In the genomic region with DNA sequence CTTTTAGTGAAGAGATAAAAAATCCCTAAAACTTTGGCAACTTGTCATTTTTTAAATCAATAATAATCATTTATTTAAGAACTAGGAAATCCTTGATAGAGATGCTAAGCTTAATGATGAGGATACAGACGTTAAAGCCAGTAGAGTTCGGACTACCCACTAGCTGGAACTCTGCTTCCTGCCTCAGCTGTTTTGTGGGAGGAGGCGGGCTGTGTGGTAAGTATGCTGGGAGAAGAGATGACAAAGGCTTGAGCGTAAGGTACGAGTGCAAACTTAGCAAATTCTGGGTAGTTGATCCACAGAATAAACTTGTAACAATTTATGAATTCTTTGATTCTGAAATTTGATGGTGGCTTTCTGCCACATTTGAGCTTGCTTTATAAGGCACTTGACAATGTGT, we compare ENCODE assay signal across 1 cellular context.
TF ChIP-seq lines count a peak whose summit lies in the region.

No MANE protein-coding gene starts in this region.

TF ChIP-seq in GM23338, 12 proteins besides CTCF, POLR2A, EP300 and RAD21 (continued from another document):
- TF ChIP-seq, protein P1, sequence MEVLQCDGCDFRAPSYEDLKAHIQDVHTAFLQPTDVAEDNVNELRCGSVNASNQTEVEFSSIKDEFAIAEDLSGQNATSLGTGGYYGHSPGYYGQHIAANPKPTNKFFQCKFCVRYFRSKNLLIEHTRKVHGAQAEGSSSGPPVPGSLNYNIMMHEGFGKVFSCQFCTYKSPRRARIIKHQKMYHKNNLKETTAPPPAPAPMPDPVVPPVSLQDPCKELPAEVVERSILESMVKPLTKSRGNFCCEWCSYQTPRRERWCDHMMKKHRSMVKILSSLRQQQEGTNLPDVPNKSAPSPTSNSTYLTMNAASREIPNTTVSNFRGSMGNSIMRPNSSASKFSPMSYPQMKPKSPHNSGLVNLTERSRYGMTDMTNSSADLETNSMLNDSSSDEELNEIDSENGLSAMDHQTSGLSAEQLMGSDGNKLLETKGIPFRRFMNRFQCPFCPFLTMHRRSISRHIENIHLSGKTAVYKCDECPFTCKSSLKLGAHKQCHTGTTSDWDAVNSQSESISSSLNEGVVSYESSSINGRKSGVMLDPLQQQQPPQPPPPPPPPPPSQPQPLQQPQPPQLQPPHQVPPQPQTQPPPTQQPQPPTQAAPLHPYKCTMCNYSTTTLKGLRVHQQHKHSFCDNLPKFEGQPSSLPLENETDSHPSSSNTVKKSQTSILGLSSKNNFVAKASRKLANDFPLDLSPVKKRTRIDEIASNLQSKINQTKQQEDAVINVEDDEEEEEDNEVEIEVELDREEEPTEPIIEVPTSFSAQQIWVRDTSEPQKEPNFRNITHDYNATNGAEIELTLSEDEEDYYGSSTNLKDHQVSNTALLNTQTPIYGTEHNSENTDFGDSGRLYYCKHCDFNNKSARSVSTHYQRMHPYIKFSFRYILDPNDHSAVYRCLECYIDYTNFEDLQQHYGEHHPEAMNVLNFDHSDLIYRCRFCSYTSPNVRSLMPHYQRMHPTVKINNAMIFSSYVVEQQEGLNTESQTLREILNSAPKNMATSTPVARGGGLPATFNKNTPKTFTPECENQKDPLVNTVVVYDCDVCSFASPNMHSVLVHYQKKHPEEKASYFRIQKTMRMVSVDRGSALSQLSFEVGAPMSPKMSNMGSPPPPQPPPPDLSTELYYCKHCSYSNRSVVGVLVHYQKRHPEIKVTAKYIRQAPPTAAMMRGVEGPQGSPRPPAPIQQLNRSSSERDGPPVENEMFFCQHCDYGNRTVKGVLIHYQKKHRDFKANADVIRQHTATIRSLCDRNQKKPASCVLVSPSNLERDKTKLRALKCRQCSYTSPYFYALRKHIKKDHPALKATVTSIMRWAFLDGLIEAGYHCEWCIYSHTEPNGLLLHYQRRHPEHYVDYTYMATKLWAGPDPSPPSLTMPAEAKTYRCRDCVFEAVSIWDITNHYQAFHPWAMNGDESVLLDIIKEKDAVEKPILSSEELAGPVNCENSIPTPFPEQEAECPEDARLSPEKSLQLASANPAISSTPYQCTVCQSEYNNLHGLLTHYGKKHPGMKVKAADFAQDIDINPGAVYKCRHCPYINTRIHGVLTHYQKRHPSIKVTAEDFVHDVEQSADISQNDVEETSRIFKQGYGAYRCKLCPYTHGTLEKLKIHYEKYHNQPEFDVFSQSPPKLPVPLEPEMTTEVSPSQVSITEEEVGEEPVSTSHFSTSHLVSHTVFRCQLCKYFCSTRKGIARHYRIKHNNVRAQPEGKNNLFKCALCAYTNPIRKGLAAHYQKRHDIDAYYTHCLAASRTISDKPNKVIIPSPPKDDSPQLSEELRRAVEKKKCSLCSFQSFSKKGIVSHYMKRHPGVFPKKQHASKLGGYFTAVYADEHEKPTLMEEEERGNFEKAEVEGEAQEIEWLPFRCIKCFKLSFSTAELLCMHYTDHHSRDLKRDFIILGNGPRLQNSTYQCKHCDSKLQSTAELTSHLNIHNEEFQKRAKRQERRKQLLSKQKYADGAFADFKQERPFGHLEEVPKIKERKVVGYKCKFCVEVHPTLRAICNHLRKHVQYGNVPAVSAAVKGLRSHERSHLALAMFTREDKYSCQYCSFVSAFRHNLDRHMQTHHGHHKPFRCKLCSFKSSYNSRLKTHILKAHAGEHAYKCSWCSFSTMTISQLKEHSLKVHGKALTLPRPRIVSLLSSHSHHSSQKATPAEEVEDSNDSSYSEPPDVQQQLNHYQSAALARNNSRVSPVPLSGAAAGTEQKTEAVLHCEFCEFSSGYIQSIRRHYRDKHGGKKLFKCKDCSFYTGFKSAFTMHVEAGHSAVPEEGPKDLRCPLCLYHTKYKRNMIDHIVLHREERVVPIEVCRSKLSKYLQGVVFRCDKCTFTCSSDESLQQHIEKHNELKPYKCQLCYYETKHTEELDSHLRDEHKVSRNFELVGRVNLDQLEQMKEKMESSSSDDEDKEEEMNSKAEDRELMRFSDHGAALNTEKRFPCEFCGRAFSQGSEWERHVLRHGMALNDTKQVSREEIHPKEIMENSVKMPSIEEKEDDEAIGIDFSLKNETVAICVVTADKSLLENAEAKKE (CRISPR knock-in tag; IDR thresholded peaks at IDR 0.05): no peak
- TF ChIP-seq NANOG (IDR thresholded peaks at IDR 0.05; ENCODE audit: borderline replicate concordance): no peak
- TF ChIP-seq, protein P2, sequence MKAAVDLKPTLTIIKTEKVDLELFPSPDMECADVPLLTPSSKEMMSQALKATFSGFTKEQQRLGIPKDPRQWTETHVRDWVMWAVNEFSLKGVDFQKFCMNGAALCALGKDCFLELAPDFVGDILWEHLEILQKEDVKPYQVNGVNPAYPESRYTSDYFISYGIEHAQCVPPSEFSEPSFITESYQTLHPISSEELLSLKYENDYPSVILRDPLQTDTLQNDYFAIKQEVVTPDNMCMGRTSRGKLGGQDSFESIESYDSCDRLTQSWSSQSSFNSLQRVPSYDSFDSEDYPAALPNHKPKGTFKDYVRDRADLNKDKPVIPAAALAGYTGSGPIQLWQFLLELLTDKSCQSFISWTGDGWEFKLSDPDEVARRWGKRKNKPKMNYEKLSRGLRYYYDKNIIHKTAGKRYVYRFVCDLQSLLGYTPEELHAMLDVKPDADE (IDR thresholded peaks at IDR 0.05): no peak
